15 cellular contexts compared by ENCODE assay signal in genomic region chr4:56389558-56389957, GRCh38. TPM values are rescaled to one million over a fixed set of nuclear protein-coding genes. Genes with fewer than 3 reads are reported as not detected.
A peak's percentile ranks its signal among the peaks of the same experiment; 100 is the strongest.
DNase-seq lines count a peak whose midpoint lies in the region; ATAC-seq and TF ChIP-seq lines count a peak whose summit lies in the region.
"Had no signal": no experiment of that assay in that cellular context is flagged by ENCODE, and none has a peak within 500 bp of the region (broad histone marks: within the 10 kb centered on the region; RNA-seq: fewer than 3 reads in every experiment).

No MANE protein-coding gene starts in this region.

- no peak for TF ChIP-seq CTCF in Loucy (conservative IDR thresholded peaks at IDR 0.05; ENCODE audit: low read length)
- TF ChIP-seq CTCF in neural progenitor cell (IDR thresholded peaks at IDR 0.05) = no peak
- TF ChIP-seq CTCF in testis (IDR thresholded peaks at IDR 0.05) = no peak

- H3K9ac ChIP-seq in Loucy (ENCODE audit: low read depth, low read length, poor library complexity, severe bottlenecking) = no peak overlapping the region
- no peak overlapping the region for H3K9ac ChIP-seq in neural progenitor cell

- H4K20me1 ChIP-seq in Loucy (ENCODE audit: insufficient read depth, low read length, poor library complexity, severe bottlenecking) = no peaks in the 10 kb centered on the region
- H4K20me1 ChIP-seq in neural progenitor cell (ENCODE audit: low read depth) = no peaks in the 10 kb centered on the region

- H3K4me1 ChIP-seq in Loucy (ENCODE audit: insufficient read depth, low read length, poor library complexity, severe bottlenecking) (peaks cover 31% of the 10 kb centered on the region), neural progenitor cell (peaks cover 12% of the 10 kb centered on the region), testis (no peaks in the 10 kb centered on the region)

- H3K9me2 ChIP-seq in Loucy (replicated peaks; ENCODE audit: low read depth, low read length) = no peaks in the 10 kb centered on the region

- no peaks in the 10 kb centered on the region for H3K9me3 ChIP-seq in Loucy (ENCODE audit: insufficient read depth, low read depth, low read length)
- no peaks in the 10 kb centered on the region for H3K9me3 ChIP-seq in neural progenitor cell (ENCODE audit: low read depth)
- no peaks in the 10 kb centered on the region for H3K9me3 ChIP-seq in testis
- H3K9me3 ChIP-seq: adrenal gland, pancreas, transverse colon had no signal

- peaks cover 37% of the 10 kb centered on the region for H3K4me1 Mint-ChIP-seq in activated CD8-positive, alpha-beta memory T cell treated with anti-CD3 and anti-CD28 coated beads, Interleukin-2, amount 10 ng/mL, durations not matched to agents 7 days and 5 days
- peaks cover 38% of the 10 kb centered on the region for H3K4me1 Mint-ChIP-seq in activated naive CD8-positive, alpha-beta T cell treated with anti-CD3 and anti-CD28 coated beads, Interleukin-2, amount 50 U/mL, for 24 hours
- H3K4me1 Mint-ChIP-seq in neural progenitor cell = peaks cover 20% of the 10 kb centered on the region

- intact Hi-C loops in testis (cut with DNase I; ENCODE audit: low total_unique reads) = no loop called here

- peak overlapping the region; percentile 1 for H3K4me3 Mint-ChIP-seq in activated CD8-positive, alpha-beta memory T cell treated with anti-CD3 and anti-CD28 coated beads, Interleukin-2, amount 10 ng/mL, durations not matched to agents 7 days and 5 days
- H3K4me3 Mint-ChIP-seq in activated naive CD8-positive, alpha-beta T cell treated with anti-CD3 and anti-CD28 coated beads, Interleukin-2, amount 50 U/mL, for 24 hours = no peak overlapping the region
- H3K4me3 Mint-ChIP-seq in neural progenitor cell = peak overlapping the region; percentile 31

- no peaks in the 10 kb centered on the region; the same call in 1 of the 2 replicates for H3K36me3 ChIP-seq in Loucy (ENCODE audit: insufficient read depth, low read length)
- peaks cover 6% of the 10 kb centered on the region for H3K36me3 ChIP-seq in neural progenitor cell
- no peaks in the 10 kb centered on the region for H3K36me3 ChIP-seq in testis (ENCODE audit: low read depth, missing control alignments)
- H3K36me3 ChIP-seq: adrenal gland, pancreas, transverse colon had no signal

- no peak for TF ChIP-seq POLR2A in testis (IDR thresholded peaks at IDR 0.05)

- no peak for DNase-seq in activated CD8-positive, alpha-beta memory T cell treated with anti-CD3 and anti-CD28 coated beads, Interleukin-2, amount 10 ng/mL, durations not matched to agents 7 days and 5 days
- no peak for DNase-seq in activated CD8-positive, alpha-beta memory T cell treated with anti-CD3 and anti-CD28 coated beads, Interleukin-2, amount 50 U/mL, for 4 hours
- no peak for DNase-seq in activated naive CD8-positive, alpha-beta T cell treated with anti-CD3 and anti-CD28 coated beads, Interleukin-2, amount 50 U/mL, for 24 hours
- DNase-seq in neural progenitor cell (ENCODE audit: low spot score) (no peak), D341Med (ENCODE audit: low spot score) (no peak), testis (no peak), nucleus accumbens (lab: John Stamatoyannopoulos, UW) (no peak)
- DNase-seq: adrenal gland, mesenchymal stem cell, NCI-H1105, NCI-H510A, pancreas, T-helper 9 cell, transverse colon had no signal

- no peak for ATAC-seq in activated CD8-positive, alpha-beta memory T cell treated with anti-CD3 and anti-CD28 coated beads, Interleukin-2, amount 10 ng/mL, durations not matched to agents 7 days and 5 days
- ATAC-seq in activated naive CD8-positive, alpha-beta T cell treated with anti-CD3 and anti-CD28 coated beads, Interleukin-2, amount 50 U/mL, for 24 hours = no peak
- ATAC-seq: pancreas had no signal

- H3K27me3 ChIP-seq in Loucy (ENCODE audit: insufficient read depth, low read length, poor library complexity, severe bottlenecking) (no peaks in the 10 kb centered on the region), neural progenitor cell (no peaks in the 10 kb centered on the region), testis (no peaks in the 10 kb centered on the region)
- H3K27me3 ChIP-seq: adrenal gland, pancreas, transverse colon had no signal

- peaks cover 8% of the 10 kb centered on the region for H3K36me3 Mint-ChIP-seq in activated CD8-positive, alpha-beta memory T cell treated with anti-CD3 and anti-CD28 coated beads, Interleukin-2, amount 10 ng/mL, durations not matched to agents 7 days and 5 days
- H3K36me3 Mint-ChIP-seq in activated naive CD8-positive, alpha-beta T cell treated with anti-CD3 and anti-CD28 coated beads, Interleukin-2, amount 50 U/mL, for 24 hours (ENCODE audit: low read depth) = peaks cover 19% of the 10 kb centered on the region
- H3K36me3 Mint-ChIP-seq in neural progenitor cell = no peaks in the 10 kb centered on the region

- H2AFZ ChIP-seq in Loucy (ENCODE audit: low read length) = no peak overlapping the region
- H2AFZ ChIP-seq in neural progenitor cell (replicated peaks) = no peak overlapping the region

- no peaks in the 10 kb centered on the region for H3K9me3 Mint-ChIP-seq in activated CD8-positive, alpha-beta memory T cell treated with anti-CD3 and anti-CD28 coated beads, Interleukin-2, amount 10 ng/mL, durations not matched to agents 7 days and 5 days (ENCODE audit: low read depth)
- H3K9me3 Mint-ChIP-seq in activated naive CD8-positive, alpha-beta T cell treated with anti-CD3 and anti-CD28 coated beads, Interleukin-2, amount 50 U/mL, for 24 hours = no peaks in the 10 kb centered on the region
- H3K9me3 Mint-ChIP-seq in neural progenitor cell = no peaks in the 10 kb centered on the region

- H3K4me2 ChIP-seq in Loucy (ENCODE audit: low read depth, low read length, poor library complexity, severe bottlenecking) = peak overlapping the region; percentile 96
- H3K4me2 ChIP-seq in neural progenitor cell = no peak overlapping the region

- H3K27ac ChIP-seq in neural progenitor cell (no peak overlapping the region), testis (no peak overlapping the region)
- H3K27ac ChIP-seq: pancreas had no signal

- H3K4me3 ChIP-seq in Loucy (ENCODE audit: low read length, poor library complexity, severe bottlenecking) = peak overlapping the region; percentile 83
- no peak overlapping the region for H3K4me3 ChIP-seq in neural progenitor cell
- H3K4me3 ChIP-seq in testis = no peak overlapping the region
- H3K4me3 ChIP-seq: adrenal gland, pancreas, transverse colon had no signal

- H3K79me2 ChIP-seq in Loucy (ENCODE audit: insufficient read depth, low read length) (peaks cover 27% of the 10 kb centered on the region), neural progenitor cell (ENCODE audit: low read depth) (peaks cover 42% of the 10 kb centered on the region)

- CTCF ChIA-PET in activated CD8-positive, alpha-beta memory T cell treated with anti-CD3 and anti-CD28 coated beads, Interleukin-2, amount 10 ng/mL, durations not matched to agents 7 days and 5 days (lab: Charles Lee) = interaction anchor here (1.2 kb wide), 1 partner anchor 35 kb away, joined by 5 read pairs; no protein-coding TSS in a partner anchor

- 43 to 46% methylated on average over 1 of the region's 1 CpG for WGBS in testis, 2 donors

- no peaks in the 10 kb centered on the region for H3K27me3 Mint-ChIP-seq in activated CD8-positive, alpha-beta memory T cell treated with anti-CD3 and anti-CD28 coated beads, Interleukin-2, amount 10 ng/mL, durations not matched to agents 7 days and 5 days
- no peaks in the 10 kb centered on the region for H3K27me3 Mint-ChIP-seq in activated naive CD8-positive, alpha-beta T cell treated with anti-CD3 and anti-CD28 coated beads, Interleukin-2, amount 50 U/mL, for 24 hours
- H3K27me3 Mint-ChIP-seq in neural progenitor cell (ENCODE audit: insufficient read depth, low read depth) = peaks cover 5% of the 10 kb centered on the region

- 0 out of 2 replicates have a peak, but pooled peaks cover 4% of the 10 kb centered on the region for H3F3A ChIP-seq in Loucy (ENCODE audit: low read depth)
- H3F3A ChIP-seq in neural progenitor cell (ENCODE audit: low read depth) = peaks cover 17% of the 10 kb centered on the region

- H3K27ac Mint-ChIP-seq in activated CD8-positive, alpha-beta memory T cell treated with anti-CD3 and anti-CD28 coated beads, Interleukin-2, amount 10 ng/mL, durations not matched to agents 7 days and 5 days = peak overlapping the region; percentile 63
- peak overlapping the region; percentile 19 for H3K27ac Mint-ChIP-seq in activated naive CD8-positive, alpha-beta T cell treated with anti-CD3 and anti-CD28 coated beads, Interleukin-2, amount 50 U/mL, for 24 hours
- no peak overlapping the region for H3K27ac Mint-ChIP-seq in neural progenitor cell

RNA-seq across cellular contexts. Expression of gene AASDH, which starts 2.3 kb away (rescaled TPM):
- total RNA-seq in activated CD8-positive, alpha-beta memory T cell treated with anti-CD3 and anti-CD28 coated beads, Interleukin-2, amount 10 ng/mL, durations not matched to agents 7 days and 5 days = 10 to 100 TPM in 1 of 2 experiments, 1 to 10 TPM in 1; 9.4 to 11.8 TPM
- total RNA-seq in neural progenitor cell (ENCODE audit: low replicate concordance) = 21.9 and 33.1 TPM in 2 replicates
- 10 to 100 TPM; 12.3 to 19.5 TPM for total RNA-seq in testis
- polyA plus RNA-seq in testis (ENCODE audit: insufficient read depth, low read depth, low replicate concordance) = 7.8 TPM

RNA-seq across cellular contexts. Expression of gene PPAT, which starts 45.9 kb away (rescaled TPM):
- total RNA-seq in activated CD8-positive, alpha-beta memory T cell treated with anti-CD3 and anti-CD28 coated beads, Interleukin-2, amount 10 ng/mL, durations not matched to agents 7 days and 5 days = 10 to 100 TPM; 27.1 to 41.4 TPM
- total RNA-seq in neural progenitor cell (ENCODE audit: low replicate concordance) (67.6 and 108 TPM in 2 replicates), testis (10 to 100 TPM; 20.1 to 22.5 TPM)
- polyA plus RNA-seq in testis (ENCODE audit: insufficient read depth, low read depth, low replicate concordance) = 14.9 TPM

RNA-seq across cellular contexts. Expression of gene PAICS, which starts 46.5 kb away (rescaled TPM):
- total RNA-seq in activated CD8-positive, alpha-beta memory T cell treated with anti-CD3 and anti-CD28 coated beads, Interleukin-2, amount 10 ng/mL, durations not matched to agents 7 days and 5 days = 100 to 1,000 TPM; 130 to 207 TPM
- total RNA-seq in neural progenitor cell (ENCODE audit: low replicate concordance) = 322 and 395 TPM in 2 replicates
- total RNA-seq in testis = 10 to 100 TPM; 65.8 to 69.0 TPM
- 62.2 TPM for polyA plus RNA-seq in testis (ENCODE audit: insufficient read depth, low read depth, low replicate concordance)
